ENCODE assay signal across 8 cellular contexts in genomic region chr14:68807148-68807600, GRCh38. TPM values are rescaled to one million over a fixed set of nuclear protein-coding genes. Genes with fewer than 3 reads are reported as not detected.
DNase-seq lines count a peak whose midpoint lies in the region; ATAC-seq and TF ChIP-seq lines count a peak whose summit lies in the region.

No MANE protein-coding gene starts in this region.

- H2AFZ ChIP-seq in fibroblast of lung (ENCODE audit: low read length) = peak overlapping the region; percentile 9

- DNase-seq in NCI-H1417 (lab: John Stamatoyannopoulos, UW) = peak in 2 of 3 experiments; percentile 27 to 41
- DNase-seq in NCI-H1417 treated with DMSO at 0.1 percent for 48 hours (lab: John Stamatoyannopoulos, UW) = no peak
- DNase-seq in SJSA1 (ENCODE audit: low read depth in 1 of 2, low spot score in 2 of 2) = peak; percentile 61 to 75
- DNase-seq in fibroblast of lung (ENCODE audit: low read depth in 2 of 2) = peak; percentile 83 to 98
- peak; percentile 66 to 83 (median 75) for DNase-seq in ovary
- DNase-seq in NCI-H345 (lab: John Stamatoyannopoulos, UW) = no peak

- H3K79me2 ChIP-seq in fibroblast of lung (ENCODE audit: control insufficient read depth, insufficient read depth, low read length) = no peaks in the 10 kb centered on the region

- WGBS in ovary, 3 donors = 4 to 9% (median 6%) methylated on average over 10 of the region's 10 CpGs

- TF ChIP-seq CTCF in fibroblast of lung (conservative IDR thresholded peaks at IDR 0.05 in 1 of 2, IDR thresholded peaks at IDR 0.05 in 1 of 2; ENCODE audit: low read depth in 1 of 2, low read length in 2 of 2) = no peak
- TF ChIP-seq CTCF in ovary (IDR thresholded peaks at IDR 0.05) = no peak

- peaks cover 6% of the 10 kb centered on the region; the same call in 1 of the 2 replicates for H3K9me3 ChIP-seq in SJSA1 (replicated peaks)
- H3K9me3 ChIP-seq in fibroblast of lung (ENCODE audit: control insufficient read depth, insufficient read depth, low read depth, low read length) = no peaks in the 10 kb centered on the region
- no peaks in the 10 kb centered on the region for H3K9me3 ChIP-seq in ovary

- H3K27me3 ChIP-seq in SJSA1 (replicated peaks) (no peaks in the 10 kb centered on the region), fibroblast of lung (ENCODE audit: control insufficient read depth, insufficient read depth, low read length) (no peaks in the 10 kb centered on the region), ovary (no peaks in the 10 kb centered on the region)

- no peaks in the 10 kb centered on the region for H3K36me3 ChIP-seq in SJSA1
- no peaks in the 10 kb centered on the region for H3K36me3 ChIP-seq in fibroblast of lung (ENCODE audit: control insufficient read depth, insufficient read depth, low read length)
- H3K36me3 ChIP-seq in ovary = no peaks in the 10 kb centered on the region

- no peaks in the 10 kb centered on the region for H4K20me1 ChIP-seq in fibroblast of lung (ENCODE audit: control insufficient read depth, extremely low read depth, insufficient read depth, low read length)

- no peak overlapping the region for H3K27ac ChIP-seq in SJSA1
- H3K27ac ChIP-seq in fibroblast of lung (ENCODE audit: insufficient read depth, low read length) = peak overlapping the region; percentile 77
- H3K27ac ChIP-seq in ovary = peak overlapping the region; percentile 71 to 73

- no peak overlapping the region for H3K9ac ChIP-seq in fibroblast of lung (ENCODE audit: insufficient read depth, low read length)

- no peak for TF ChIP-seq POLR2A in ovary (IDR thresholded peaks at IDR 0.05)

- no peak for TF ChIP-seq EP300 in ovary (IDR thresholded peaks at IDR 0.05)

- H3K4me1 ChIP-seq in SJSA1 (replicated peaks) = peaks cover 22% of the 10 kb centered on the region
- H3K4me1 ChIP-seq in fibroblast of lung (ENCODE audit: control insufficient read depth, extremely low read depth, insufficient read depth, low read length) = peaks cover 13% of the 10 kb centered on the region
- peaks cover 28% of the 10 kb centered on the region for H3K4me1 ChIP-seq in ovary (ENCODE audit: insufficient read depth)

- intact Hi-C loops in ovary (cut with DNase I) = no loop called here

- no peak overlapping the region for H3K4me2 ChIP-seq in fibroblast of lung (ENCODE audit: extremely low read depth, insufficient read depth, low read length)

- H3K4me3 ChIP-seq in SJSA1 (no peak overlapping the region), fibroblast of lung (replicated peaks in 1 of 4; ENCODE audit: control extremely low read depth in 1 of 4, insufficient read depth in 1 of 4, low read depth in 3 of 4, low read length in 4 of 4) (no peak overlapping the region), ovary (no peak overlapping the region)

- ATAC-seq in GM19351 (IDR thresholded peaks at IDR 0.05; ENCODE audit: unreplicated experiment) = no peak
- ATAC-seq in HG02840 (IDR thresholded peaks at IDR 0.05; ENCODE audit: low FRiP score, unreplicated experiment) = no peak

RNA-seq across cellular contexts. Expression of gene ZFP36L1, which starts 14.3 kb away (rescaled TPM):
- total RNA-seq in SJSA1 (2014; rRNA removed; shearing (Covaris generic)) = 11.0 and 22.0 TPM in 2 replicates
- total RNA-seq in fibroblast of lung (13.9 and 22.0 TPM in 2 replicates), ovary (1,000 to 10,000 TPM in 2 of 7 donors, 100 to 1,000 TPM in 5; 412 to 1,074 (median 693) TPM)
- polyA plus RNA-seq in fibroblast of lung (41.7 and 58.6 TPM in 2 replicates), ovary (100 to 1,000 TPM; 336 to 525 TPM)
- 111 and 130 TPM in 2 replicates for polyA plus RNA-seq in fibroblast of lung (2012)
- 82.5 and 113 TPM in 2 replicates for polyA minus RNA-seq in fibroblast of lung (ENCODE audit: low replicate concordance)

Comparison
In these comparisons a context has a peak if more than half of its experiments do, and no peak if none do; other contexts are left out.
1. DNase-seq: peak in NCI-H1417 (2 of 3), SJSA1 (2 of 2), fibroblast of lung (2 of 2) and ovary (5 of 5); none in NCI-H1417 treated with DMSO at 0.1 percent for 48 hours (single experiment) and NCI-H345 (single experiment).
2. RNA of gene ZFP36L1, which starts 14.3 kb away (total RNA-seq): 412 to 1,074 TPM in ovary; 13.9 to 22.0 TPM in fibroblast of lung and 11.0 to 22.0 TPM in SJSA1; every median in the first group is over 10 times any median in the second.